ENCODE assay signal across 9 cellular contexts in the genomic region with DNA sequence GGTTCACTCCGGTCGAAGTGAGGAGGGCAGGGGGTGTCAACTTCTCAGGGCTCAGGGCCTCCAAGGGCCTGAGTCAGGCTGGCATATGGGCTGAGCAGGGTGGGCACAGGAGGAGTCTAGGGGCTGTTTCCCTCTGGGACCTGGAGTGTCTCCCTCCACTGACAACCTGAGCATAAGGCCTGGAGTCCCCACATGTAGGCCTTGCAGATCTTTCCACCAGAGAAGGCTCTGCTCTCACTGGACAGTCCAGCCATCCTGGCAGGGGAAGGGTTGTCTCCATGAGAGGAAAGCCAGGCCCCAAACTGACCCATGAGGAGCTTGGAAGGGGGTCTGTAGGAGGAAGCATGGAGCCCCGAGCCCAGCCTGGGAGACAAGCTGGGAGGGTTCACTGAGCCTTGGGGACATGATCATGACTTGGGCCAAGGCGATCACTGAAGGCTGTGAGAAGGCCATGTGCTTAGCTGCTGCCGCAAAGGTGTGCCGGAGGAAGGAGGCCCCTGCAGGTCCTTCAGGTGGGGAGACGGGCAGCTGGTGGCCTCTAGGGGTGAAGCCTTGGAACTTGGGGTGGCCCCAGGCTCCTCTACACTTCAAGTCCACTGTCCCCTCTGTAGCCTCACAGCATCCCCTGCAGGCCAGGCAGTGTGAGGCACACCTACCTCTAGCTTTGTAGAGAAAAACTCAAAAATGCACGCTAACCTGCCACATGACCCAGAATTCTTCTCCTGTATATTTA. TPM values are rescaled to one million over a fixed set of nuclear protein-coding genes. Genes with fewer than 3 reads are reported as not detected.
DNase-seq lines count a peak whose midpoint lies in the region; ATAC-seq and TF ChIP-seq lines count a peak whose summit lies in the region.
"Had no signal": no experiment of that assay in that cellular context is flagged by ENCODE, and none has a peak within 500 bp of the region (broad histone marks: within the 10 kb centered on the region; RNA-seq: fewer than 3 reads in every experiment).

No MANE protein-coding gene starts in this region.

- CTCF ChIA-PET in SK-N-SH (lab: Yijun Ruan, JAX), result interaction anchor here (0.8 to 2.7 kb wide), 7 partner anchors 9 to 183 kb away, joined by 3 to 15 read pairs (median 4); no protein-coding TSS in a partner anchor

- no peaks in the 10 kb centered on the region for H3K79me2 ChIP-seq in SK-N-SH (ENCODE audit: insufficient read depth)

- TF ChIP-seq EP300 in SK-N-SH (IDR thresholded peaks at IDR 0.05; ENCODE audit: borderline replicate concordance in 1 of 2, low read depth in 1 of 2, low read length in 1 of 2), result no peak

- H3K27ac Mint-ChIP-seq in activated naive CD8-positive, alpha-beta T cell treated with anti-CD3 and anti-CD28 coated beads for 36 hours, result no peak overlapping the region

- TF ChIP-seq CTCF in GM12865 (IDR thresholded peaks at IDR 0.05; ENCODE audit: insufficient read depth, low read depth, low read length, missing control alignments) (peak; percentile 77), SK-N-SH (IDR thresholded peaks at IDR 0.05) (peak; percentile 58)

- no peaks in the 10 kb centered on the region for H3K9me3 ChIP-seq in SK-N-SH

- WGBS in SK-N-SH (ENCODE audit: low lambda C conversion rate), result 95% methylated on average over 3 of the region's 8 CpGs

- POLR2A ChIA-PET in SK-N-SH (lab: Yijun Ruan, JAX), result no interaction called here

- no peak overlapping the region for H3K9ac ChIP-seq in SK-N-SH

- H3K9me3 Mint-ChIP-seq in activated naive CD8-positive, alpha-beta T cell treated with anti-CD3 and anti-CD28 coated beads for 36 hours, result peaks cover 3% of the 10 kb centered on the region

- peaks cover 33% of the 10 kb centered on the region for H3K4me1 Mint-ChIP-seq in activated naive CD8-positive, alpha-beta T cell treated with anti-CD3 and anti-CD28 coated beads for 36 hours

- no peaks in the 10 kb centered on the region for H3K9me2 ChIP-seq in SK-N-SH

- no peak overlapping the region for H2AFZ ChIP-seq in SK-N-SH (ENCODE audit: low read depth)

- no peak overlapping the region for H3K27ac ChIP-seq in SK-N-SH (ENCODE audit: low read depth in 2 of 2, low read length in 1 of 2)
- H3K27ac ChIP-seq: SK-N-MC had no signal

- peaks cover 6% of the 10 kb centered on the region for H3K27me3 Mint-ChIP-seq in activated naive CD8-positive, alpha-beta T cell treated with anti-CD3 and anti-CD28 coated beads for 36 hours

- ATAC-seq in HG02884 (IDR thresholded peaks at IDR 0.05; ENCODE audit: unreplicated experiment), result peak; percentile 83
- no peak for ATAC-seq in HG02938 (IDR thresholded peaks at IDR 0.05; ENCODE audit: unreplicated experiment)

- DNase-seq in GM12865 (ENCODE audit: low read depth), result peak; percentile 73
- no peak for DNase-seq in SK-N-SH
- peak; percentile 64 for DNase-seq in activated naive CD8-positive, alpha-beta T cell treated with anti-CD3 and anti-CD28 coated beads for 36 hours
- DNase-seq in iPS-NIHi7 (ENCODE audit: extremely low spot score), result peak; percentile 77
- DNase-seq in stimulated activated CD8-positive, alpha-beta memory T cell treated with anti-CD3 and anti-CD28 coated beads, Interleukin-4, amount 100 ng/mL, for 24 hours (ENCODE audit: low read depth), result peak; percentile 34
- DNase-seq in COR-L47 (lab: John Stamatoyannopoulos, UW), result no peak

- H3F3A ChIP-seq in SK-N-SH (replicated peaks; ENCODE audit: insufficient read depth), result no peaks in the 10 kb centered on the region

- H3K36me3 ChIP-seq in SK-N-SH (replicated peaks in 1 of 2; ENCODE audit: control insufficient read depth in 1 of 2, insufficient read depth in 2 of 2, low read length in 1 of 2), result no peaks in the 10 kb centered on the region

- no peaks in the 10 kb centered on the region for H3K27me3 ChIP-seq in SK-N-SH (ENCODE audit: insufficient read depth)

- no peak overlapping the region for H3K4me3 ChIP-seq in GM12865 (ENCODE audit: low read depth, low read length)
- H3K4me3 ChIP-seq in SK-N-SH (ENCODE audit: low read depth in 2 of 2, low read length in 1 of 2), result no peak overlapping the region
- H3K4me3 ChIP-seq: SK-N-MC had no signal

- H3K4me3 Mint-ChIP-seq in activated naive CD8-positive, alpha-beta T cell treated with anti-CD3 and anti-CD28 coated beads for 36 hours, result peak overlapping the region; percentile 41

- peak; percentile 57 for TF ChIP-seq RAD21 in SK-N-SH (IDR thresholded peaks at IDR 0.05; ENCODE audit: low read length)

- no peaks in the 10 kb centered on the region for H3K4me1 ChIP-seq in SK-N-SH (ENCODE audit: control insufficient read depth in 1 of 2, insufficient read depth in 2 of 2, low read depth in 1 of 2, low read length in 1 of 2)

- no peaks in the 10 kb centered on the region for H4K20me1 ChIP-seq in SK-N-SH (ENCODE audit: insufficient read depth)

- H3K36me3 Mint-ChIP-seq in activated naive CD8-positive, alpha-beta T cell treated with anti-CD3 and anti-CD28 coated beads for 36 hours, result no peaks in the 10 kb centered on the region

- H3K4me2 ChIP-seq in SK-N-SH, result no peak overlapping the region

TF ChIP-seq in SK-N-SH, 30 proteins besides CTCF, POLR2A, EP300 and RAD21:
- TF ChIP-seq SMC3 (IDR thresholded peaks at IDR 0.05; ENCODE audit: low read depth, low read length), result peak; percentile 42
- TF ChIP-seq SIN3A (IDR thresholded peaks at IDR 0.05; ENCODE audit: borderline replicate concordance, low read depth, low read length), result no peak

RNA-seq across cellular contexts. Expression of gene CMTM2, which starts 9.9 kb away (rescaled TPM):
- not detected in 2 replicates for polyA plus RNA-seq in SK-N-SH (2012; rRNA removed)
- 0.07 TPM in 1 of 2 replicates, not detected in the other for polyA plus RNA-seq in SK-N-SH (2012; cell fraction: cytosol; rRNA removed)
- 0.39 and 0.46 TPM in 2 replicates for polyA plus RNA-seq in SK-N-SH (2012; cell fraction: nucleus; rRNA removed)
- total RNA-seq in activated naive CD8-positive, alpha-beta T cell treated with anti-CD3 and anti-CD28 coated beads for 36 hours, result not detected

RNA-seq across cellular contexts. Expression of gene CMTM3, which starts 15.4 kb away (rescaled TPM):
- polyA plus RNA-seq in SK-N-SH (2012; rRNA removed), result 64.2 and 69.4 TPM in 2 replicates
- 51.4 and 73.9 TPM in 2 replicates for polyA plus RNA-seq in SK-N-SH (2012; cell fraction: cytosol; rRNA removed)
- polyA plus RNA-seq in SK-N-SH (2012; cell fraction: nucleus; rRNA removed), result 44.1 and 60.0 TPM in 2 replicates
- 10 to 100 TPM; 55.1 to 60.5 TPM for total RNA-seq in activated naive CD8-positive, alpha-beta T cell treated with anti-CD3 and anti-CD28 coated beads for 36 hours

RNA-seq across cellular contexts. Expression of gene CMTM1, which starts 22.9 kb away (rescaled TPM):
- polyA plus RNA-seq in SK-N-SH (2012; rRNA removed), result 3.1 and 3.7 TPM in 2 replicates
- polyA plus RNA-seq in SK-N-SH (2012; cell fraction: cytosol; rRNA removed), result 1.0 and 2.3 TPM in 2 replicates
- 3.1 and 3.2 TPM in 2 replicates for polyA plus RNA-seq in SK-N-SH (2012; cell fraction: nucleus; rRNA removed)
- total RNA-seq in activated naive CD8-positive, alpha-beta T cell treated with anti-CD3 and anti-CD28 coated beads for 36 hours, result 1 to 10 TPM; 2.8 to 5.9 TPM

RNA-seq across cellular contexts. Expression of gene CKLF, which starts 36.8 kb away (rescaled TPM):
- 179 and 211 TPM in 2 replicates for polyA plus RNA-seq in SK-N-SH (2012; rRNA removed)
- polyA plus RNA-seq in SK-N-SH (2012; cell fraction: cytosol; rRNA removed), result 185 and 194 TPM in 2 replicates
- polyA plus RNA-seq in SK-N-SH (2012; cell fraction: nucleus; rRNA removed), result 42.3 and 65.4 TPM in 2 replicates
- total RNA-seq in activated naive CD8-positive, alpha-beta T cell treated with anti-CD3 and anti-CD28 coated beads for 36 hours, result 100 to 1,000 TPM in 1 of 2 experiments, 10 to 100 TPM in 1; 93.0 to 103 TPM

RNA-seq across cellular contexts. Expression of gene TK2, which starts 39.2 kb away (rescaled TPM):
- polyA plus RNA-seq in SK-N-SH (2012; rRNA removed), result 25.2 and 37.6 TPM in 2 replicates
- 27.7 and 28.2 TPM in 2 replicates for polyA plus RNA-seq in SK-N-SH (2012; cell fraction: cytosol; rRNA removed)
- 64.2 and 80.0 TPM in 2 replicates for polyA plus RNA-seq in SK-N-SH (2012; cell fraction: nucleus; rRNA removed)
- total RNA-seq in activated naive CD8-positive, alpha-beta T cell treated with anti-CD3 and anti-CD28 coated beads for 36 hours, result 1 to 10 TPM; 5.6 to 6.9 TPM

Comparison
In these comparisons a context has a peak if more than half of its experiments do, and no peak if none do; other contexts are left out.
1. DNase-seq: peak in GM12865 (single experiment), activated naive CD8-positive, alpha-beta T cell treated with anti-CD3 and anti-CD28 coated beads for 36 hours (single experiment), iPS-NIHi7 (single experiment) and stimulated activated CD8-positive, alpha-beta memory T cell treated with anti-CD3 and anti-CD28 coated beads, Interleukin-4, amount 100 ng/mL, for 24 hours (single experiment); none in SK-N-SH (single experiment) and COR-L47 (single experiment).